24 cellular contexts compared by ENCODE assay signal in the genomic region with DNA sequence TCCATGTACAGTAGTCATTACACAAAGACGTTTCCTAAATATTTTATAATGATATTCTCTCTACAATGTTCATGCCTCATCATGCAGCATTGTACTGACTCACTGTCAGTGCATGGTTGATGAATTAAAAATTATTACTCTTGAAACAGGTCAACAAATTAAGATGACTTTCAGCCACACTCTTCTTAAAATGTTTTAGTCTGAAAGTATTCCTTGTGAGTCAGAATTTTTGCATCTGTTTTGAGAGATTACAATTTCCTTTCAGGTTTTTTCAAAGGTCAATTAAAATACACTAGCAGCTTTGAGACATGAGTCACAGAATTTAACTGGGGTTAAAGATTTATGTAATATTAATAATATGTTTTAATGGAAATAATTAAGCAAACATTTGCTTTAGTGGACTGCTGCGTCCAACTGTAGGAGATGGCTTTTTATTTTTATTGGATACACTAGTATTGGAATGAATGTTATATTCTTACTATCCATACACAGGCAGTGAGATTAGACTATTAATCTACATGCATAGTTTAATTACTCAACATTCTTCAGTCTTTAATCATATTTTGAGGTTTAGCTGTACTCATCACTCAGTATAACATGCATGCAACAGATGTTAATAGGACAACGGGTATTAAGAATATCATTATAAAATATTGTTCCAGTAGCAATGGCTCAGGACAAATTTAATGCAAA. TPM values are rescaled to one million over a fixed set of nuclear protein-coding genes. Genes with fewer than 3 reads are reported as not detected.
DNase-seq lines count a peak whose midpoint lies in the region; FAIRE-seq and TF ChIP-seq lines count a peak whose summit lies in the region.
"Had no signal": no experiment of that assay in that cellular context is flagged by ENCODE, and none has a peak within 500 bp of the region (broad histone marks: within the 10 kb centered on the region; RNA-seq: fewer than 3 reads in every experiment).

No MANE protein-coding gene starts in this region.

- peaks cover 6% of the 10 kb centered on the region for H3K4me1 ChIP-seq in astrocyte (ENCODE audit: insufficient read depth, low read length)
- H3K4me1 ChIP-seq: A549, psoas muscle, uterus had no signal

- no peak overlapping the region for H2AFZ ChIP-seq in astrocyte (ENCODE audit: low read depth, low read length)

- H3K27me3 Mint-ChIP-seq in astrocyte (ENCODE audit: low read depth, unreplicated experiment) = no peaks in the 10 kb centered on the region

- intact Hi-C loops in head of caudate nucleus (cut with DNase I) = no loop called here

- H4K20me1 ChIP-seq in astrocyte (ENCODE audit: insufficient read depth, low read length) = peaks cover 4% of the 10 kb centered on the region

- POLR2A ChIA-PET in AG04450 (lab: Yijun Ruan, JAX) = no interaction called here

- TF ChIP-seq CTCF in AG04450 (IDR thresholded peaks at IDR 0.05; ENCODE audit: low read depth, low read length) (no peak), astrocyte (IDR thresholded peaks at IDR 0.05; ENCODE audit: insufficient read depth, low read depth, low read length) (no peak), fibroblast of villous mesenchyme (IDR thresholded peaks at IDR 0.05; ENCODE audit: insufficient read depth, low read depth, low read length) (no peak)

- no peak overlapping the region for H3K4me3 Mint-ChIP-seq in astrocyte (ENCODE audit: unreplicated experiment)
- H3K4me3 Mint-ChIP-seq: effector memory CD8-positive, alpha-beta T cell had no signal

- H3K79me2 ChIP-seq in astrocyte (ENCODE audit: insufficient read depth, low read length) = peaks cover 39% of the 10 kb centered on the region

- H3K4me2 ChIP-seq in astrocyte (ENCODE audit: low read length) = peak overlapping the region; percentile 19
- H3K4me2 ChIP-seq: A549, KMS-11 had no signal

- H3K9me3 Mint-ChIP-seq in astrocyte (ENCODE audit: unreplicated experiment) = peaks cover 5% of the 10 kb centered on the region
- H3K9me3 Mint-ChIP-seq: effector memory CD8-positive, alpha-beta T cell had no signal

- H3K27ac Mint-ChIP-seq in astrocyte (ENCODE audit: unreplicated experiment) = no peak overlapping the region
- H3K27ac Mint-ChIP-seq: effector memory CD8-positive, alpha-beta T cell had no signal

- H3K27ac ChIP-seq in AG04450 (ENCODE audit: low read depth, low read length) = peak overlapping the region; percentile 47
- H3K27ac ChIP-seq in astrocyte (ENCODE audit: low read depth, low read length) = peak overlapping the region; percentile 43
- H3K27ac ChIP-seq: A549, KMS-11, psoas muscle, spleen, uterus had no signal

- no peaks in the 10 kb centered on the region for H3K4me1 Mint-ChIP-seq in astrocyte (ENCODE audit: low read depth, unreplicated experiment)

- DNase-seq in AG04450 (ENCODE audit: low read depth, low spot score) = no peak
- DNase-seq in HS-5 (ENCODE audit: low read depth) = peak; percentile 88
- DNase-seq in astrocyte (ENCODE audit: low read depth) = peak; percentile 85
- DNase-seq in fibroblast of villous mesenchyme (ENCODE audit: low read depth) = peak; percentile 75
- no peak for DNase-seq in head of caudate nucleus
- no peak for DNase-seq in stimulated activated CD8-positive, alpha-beta memory T cell treated with anti-CD3 and anti-CD28 coated beads, Interleukin-4, amount 100 ng/mL, for 48 hours
- no peak for DNase-seq in NCI-H2196 (lab: John Stamatoyannopoulos, UW; ENCODE audit: unreplicated experiment)
- DNase-seq in MV-4-11 (lab: John Stamatoyannopoulos, UW) = no peak
- DNase-seq: activated T-cell treated with anti-CD3 and anti-CD28 coated beads for 4 hours; DMS153; effector memory CD8-positive, alpha-beta T cell; left colon; midbrain; NCI-H1092; NCI-H2081; NCI-H524; psoas muscle; Right ventricle myocardium superior; spleen; T-helper 1 cell; uterus had no signal

- H3K27me3 ChIP-seq in AG04450 (ENCODE audit: control insufficient read depth, insufficient read depth, low read length) (no peaks in the 10 kb centered on the region), astrocyte (ENCODE audit: insufficient read depth, low read length) (no peaks in the 10 kb centered on the region)
- H3K27me3 ChIP-seq: uterus had no signal

- H3K4me3 ChIP-seq in AG04450 (ENCODE audit: low read depth, low read length) (no peak overlapping the region), astrocyte (ENCODE audit: insufficient read depth, low read depth, low read length) (no peak overlapping the region), fibroblast of villous mesenchyme (ENCODE audit: low read depth, low read length) (no peak overlapping the region)
- H3K4me3 ChIP-seq: A549, psoas muscle, spleen, uterus had no signal

- no peak overlapping the region for H3K9ac ChIP-seq in astrocyte (ENCODE audit: low read length)
- H3K9ac ChIP-seq: KMS-11 had no signal

- CTCF ChIA-PET in AG04450 (lab: Charles Lee) = no interaction called here

- peaks cover 4% of the 10 kb centered on the region for H3K36me3 Mint-ChIP-seq in astrocyte (ENCODE audit: low read depth, unreplicated experiment)

- H3K9me3 ChIP-seq in AG04450 (ENCODE audit: control insufficient read depth, insufficient read depth, low read length) (no peaks in the 10 kb centered on the region), astrocyte (ENCODE audit: insufficient read depth, low read depth, low read length) (no peaks in the 10 kb centered on the region)
- H3K9me3 ChIP-seq: A549, psoas muscle, spleen, uterus had no signal

- peaks cover 12% of the 10 kb centered on the region for H3K36me3 ChIP-seq in astrocyte (ENCODE audit: insufficient read depth, low read length)
- H3K36me3 ChIP-seq: spleen, uterus had no signal

- FAIRE-seq in astrocyte (lab: Jason Lieb, UNC) = no peak
- FAIRE-seq: A549, frontal cortex had no signal

RNA-seq across cellular contexts. Expression of gene COL12A1, which starts 9.7 kb away (rescaled TPM):
- polyA plus RNA-seq in AG04450 (2011; rRNA removed) = 1,042 and 1,109 TPM in 2 replicates
- 2,400 and 3,040 TPM in 2 replicates for polyA minus RNA-seq in AG04450 (2011; rRNA and poly(A)+ RNA removed)
- total RNA-seq in astrocyte (106 and 202 TPM in 2 replicates), fibroblast of villous mesenchyme (1,107 and 1,335 TPM in 2 replicates)

RNA-seq across cellular contexts. Expression of gene COX7A2, which starts 47.4 kb away (rescaled TPM):
- 235 and 263 TPM in 2 replicates for polyA plus RNA-seq in AG04450 (2011; rRNA removed)
- polyA minus RNA-seq in AG04450 (2011; rRNA and poly(A)+ RNA removed) = 22.2 and 38.8 TPM in 2 replicates
- total RNA-seq in astrocyte (429 and 463 TPM in 2 replicates), fibroblast of villous mesenchyme (114 and 120 TPM in 2 replicates)

Comparison
In these comparisons a context has a peak if more than half of its experiments do, and no peak if none do; other contexts are left out.
1. DNase-seq: peak in HS-5 (single experiment), astrocyte (single experiment) and fibroblast of villous mesenchyme (single experiment); none in AG04450 (single experiment), head of caudate nucleus (0 of 42), stimulated activated CD8-positive, alpha-beta memory T cell treated with anti-CD3 and anti-CD28 coated beads, Interleukin-4, amount 100 ng/mL, for 48 hours (single experiment), NCI-H2196 (single experiment) and MV-4-11 (single experiment).